In genomic region chr16:46686815-46687473, GRCh38 we compare ENCODE assay signal across 10 cellular contexts. TPM values are rescaled to one million over a fixed set of nuclear protein-coding genes. Genes with fewer than 3 reads are reported as not detected.
A peak's percentile ranks its signal among the peaks of the same experiment; 100 is the strongest.
DNase-seq lines count a peak whose midpoint lies in the region; ATAC-seq, FAIRE-seq and TF ChIP-seq lines count a peak whose summit lies in the region.
"Had no signal": no experiment of that assay in that cellular context is flagged by ENCODE, and none has a peak within 500 bp of the region (broad histone marks: within the 10 kb centered on the region; RNA-seq: fewer than 3 reads in every experiment).

No MANE protein-coding gene starts in this region.

- H3K9ac ChIP-seq in NT2/D1 (ENCODE audit: insufficient read length, low read depth) = no peak overlapping the region
- no peak overlapping the region for H3K9ac ChIP-seq in fibroblast of lung (ENCODE audit: insufficient read depth, low read length)
- H3K9ac ChIP-seq in rectal smooth muscle tissue (ENCODE audit: low read length) = no peak overlapping the region

- H3K36me3 ChIP-seq in NT2/D1 (ENCODE audit: insufficient read depth, insufficient read length, low read length) = peaks cover 27% of the 10 kb centered on the region
- no peaks in the 10 kb centered on the region for H3K36me3 ChIP-seq in fibroblast of lung (ENCODE audit: control insufficient read depth, insufficient read depth, low read length)
- no peaks in the 10 kb centered on the region for H3K36me3 ChIP-seq in rectal smooth muscle tissue (ENCODE audit: control insufficient read depth, insufficient read depth, low read length)
- no peaks in the 10 kb centered on the region for H3K36me3 ChIP-seq in Peyer's patch

- H3K4me1 ChIP-seq in NT2/D1 (ENCODE audit: insufficient read depth, insufficient read length) = no peaks in the 10 kb centered on the region
- H3K4me1 ChIP-seq in fibroblast of lung (ENCODE audit: control insufficient read depth, extremely low read depth, insufficient read depth, low read length) = no peaks in the 10 kb centered on the region
- peaks cover 8% of the 10 kb centered on the region for H3K4me1 ChIP-seq in rectal smooth muscle tissue (ENCODE audit: control insufficient read depth, insufficient read depth, low read length)
- peaks cover 4 to 43% (median 21%) of the 10 kb centered on the region in 4 donors for H3K4me1 ChIP-seq in Peyer's patch

- H3K79me2 ChIP-seq in fibroblast of lung (ENCODE audit: control insufficient read depth, insufficient read depth, low read length) = peaks cover 77% of the 10 kb centered on the region

- peaks cover 26% of the 10 kb centered on the region for H3K4me1 Mint-ChIP-seq in T-helper 17 cell

- H3K27me3 Mint-ChIP-seq in T-helper 17 cell = no peaks in the 10 kb centered on the region

- no peak for TF ChIP-seq POLR2A in Peyer's patch (IDR thresholded peaks at IDR 0.05)

- no peak overlapping the region for H2AFZ ChIP-seq in fibroblast of lung (ENCODE audit: low read length)

- FAIRE-seq in frontal cortex (lab: Jason Lieb, UNC) = no peak

- TF ChIP-seq CTCF in fibroblast of lung (conservative IDR thresholded peaks at IDR 0.05 in 1 of 2, IDR thresholded peaks at IDR 0.05 in 1 of 2; ENCODE audit: low read depth in 1 of 2, low read length in 2 of 2) = no peak
- TF ChIP-seq CTCF in Peyer's patch (IDR thresholded peaks at IDR 0.05) = no peak

- DNase-seq in NCI-H748 (lab: John Stamatoyannopoulos, UW; ENCODE audit: unreplicated experiment) (peak; percentile 1), NCI-H748 treated with DMSO at 0.1 percent for 48 hours (lab: John Stamatoyannopoulos, UW) (no peak), NT2/D1 (ENCODE audit: low read depth, low spot score) (no peak), fibroblast of lung (ENCODE audit: low read depth in 2 of 2) (no peak), Peyer's patch (no peak), T-helper 17 cell (no peak), frontal cortex (ENCODE audit: low spot score in 2 of 2) (no peak)
- DNase-seq: GDM1; stimulated activated CD4-positive, alpha-beta T cell treated with anti-CD3 and anti-CD28 coated beads, Interleukin-1b, Interleukin-23, amount 100 ng/mL, for 48 hours had no signal

- H3K4me3 ChIP-seq in NT2/D1 (ENCODE audit: insufficient read length, low read depth) (peak overlapping the region; percentile 95), fibroblast of lung (replicated peaks in 1 of 4; ENCODE audit: control extremely low read depth in 1 of 4, insufficient read depth in 1 of 4, low read depth in 3 of 4, low read length in 4 of 4) (peak overlapping the region in 3 of 4 experiments; percentile 91 to 98 (median 97)), rectal smooth muscle tissue (ENCODE audit: low read length) (peak overlapping the region; percentile 81), Peyer's patch (peak overlapping the region in 2 of 4 donors; percentile 75 to 91)

- no peak for ATAC-seq in T-helper 17 cell

- H4K20me1 ChIP-seq in fibroblast of lung (ENCODE audit: control insufficient read depth, extremely low read depth, insufficient read depth, low read length) = peaks cover 1% of the 10 kb centered on the region

- no peaks in the 10 kb centered on the region for H3K36me3 Mint-ChIP-seq in T-helper 17 cell (ENCODE audit: low read depth)

- H3K4me2 ChIP-seq in fibroblast of lung (ENCODE audit: extremely low read depth, insufficient read depth, low read length) = peak overlapping the region; percentile 68

- H3K27ac ChIP-seq in fibroblast of lung (ENCODE audit: insufficient read depth, low read length) = no peak overlapping the region
- no peak overlapping the region for H3K27ac ChIP-seq in rectal smooth muscle tissue (ENCODE audit: low read depth, low read length)
- peak overlapping the region in 1 of 4 donors; percentile 94 for H3K27ac ChIP-seq in Peyer's patch

- no peak overlapping the region for H3K4me3 Mint-ChIP-seq in T-helper 17 cell

- H3K9me3 ChIP-seq in NT2/D1 (ENCODE audit: insufficient read depth, low read length) (no peaks in the 10 kb centered on the region), fibroblast of lung (ENCODE audit: control insufficient read depth, insufficient read depth, low read depth, low read length) (no peaks in the 10 kb centered on the region), Peyer's patch (no peaks in the 10 kb centered on the region), T-helper 17 cell (ENCODE audit: control insufficient read depth, low read length, poor library complexity, severe bottlenecking) (no peaks in the 10 kb centered on the region)

- H3K27me3 ChIP-seq in NT2/D1 (ENCODE audit: insufficient read depth, insufficient read length) (no peaks in the 10 kb centered on the region), fibroblast of lung (ENCODE audit: control insufficient read depth, insufficient read depth, low read length) (no peaks in the 10 kb centered on the region), rectal smooth muscle tissue (ENCODE audit: control insufficient read depth, insufficient read depth, low read length) (no peaks in the 10 kb centered on the region), Peyer's patch (no peaks in the 10 kb centered on the region)

- no peak overlapping the region for H3K27ac Mint-ChIP-seq in T-helper 17 cell

RNA-seq across cellular contexts. Expression of gene VPS35, which starts 2.0 kb away (rescaled TPM):
- 92.3 and 93.5 TPM in 2 replicates for total RNA-seq in fibroblast of lung
- 69.1 and 77.2 TPM in 2 replicates for polyA plus RNA-seq in fibroblast of lung
- 74.3 and 74.7 TPM in 2 replicates for polyA plus RNA-seq in fibroblast of lung (2012)
- 9.0 and 18.1 TPM in 2 replicates for polyA minus RNA-seq in fibroblast of lung (ENCODE audit: low replicate concordance)
- 10 to 100 TPM; 48.1 to 96.2 (median 56.1) TPM for total RNA-seq in Peyer's patch
- total RNA-seq in T-helper 17 cell = 10 to 100 TPM; 37.6 to 43.7 TPM
- 183 TPM for total RNA-seq in frontal cortex

RNA-seq across cellular contexts. Expression of gene ORC6, which starts 2.5 kb away (rescaled TPM):
- total RNA-seq in fibroblast of lung (1.3 and 5.0 TPM in 2 replicates), Peyer's patch (1 to 10 TPM; 1.9 to 9.1 (median 5.1) TPM), T-helper 17 cell (1 to 10 TPM; 4.4 to 7.8 TPM), frontal cortex (6.5 TPM)
- polyA plus RNA-seq in fibroblast of lung = 9.5 and 18.9 TPM in 2 replicates
- 6.8 and 15.7 TPM in 2 replicates for polyA plus RNA-seq in fibroblast of lung (2012)
- 1.8 and 5.9 TPM in 2 replicates for polyA minus RNA-seq in fibroblast of lung (ENCODE audit: low replicate concordance)
